ENCODE assay signal across 20 cellular contexts in genomic region chr14:90971687-90972086, GRCh38.
"Had no signal": no experiment of that assay in that cellular context is flagged by ENCODE, and none has a peak within 500 bp of the region (broad histone marks: within the 10 kb centered on the region; RNA-seq: fewer than 3 reads in every experiment).

No MANE protein-coding gene starts in this region.

- H3K27me3 Mint-ChIP-seq: naive B cell; stimulated activated naive B cell treated with anti-CD40 and anti-IgM and Interleukin-4, amounts not matched to agents 10 μg/mL and 1 μg/mL and 100 μg/mL, for 72 hours had no signal

- H3K36me3 Mint-ChIP-seq: natural killer cell, neural progenitor cell had no signal

- ATAC-seq: natural killer cell; psoas muscle; right lobe of liver; stimulated activated naive B cell treated with anti-CD40 and anti-IgM and Interleukin-4, amounts not matched to agents 10 μg/mL and 1 μg/mL and 100 μg/mL, for 72 hours; stimulated activated naive CD8-positive, alpha-beta T cell treated with anti-CD3 and anti-CD28 coated beads, Interleukin-15, Interleukin-2, amounts not matched to agents 100 U/mL and 50 U/mL, for 24 hours had no signal

- H3K9me3 Mint-ChIP-seq: naive B cell; natural killer cell; stimulated activated naive B cell treated with anti-CD40 and anti-IgM and Interleukin-4, amounts not matched to agents 10 μg/mL and 1 μg/mL and 100 μg/mL, for 72 hours had no signal

- H3K4me3 Mint-ChIP-seq: mesothelial cell of epicardium; naive B cell; natural killer cell; nephron progenitor cell; neural progenitor cell; stimulated activated naive B cell treated with anti-CD40 and anti-IgM and Interleukin-4, amounts not matched to agents 10 μg/mL and 1 μg/mL and 100 μg/mL, for 72 hours had no signal

- H3K4me1 Mint-ChIP-seq: nephron progenitor cell, neural progenitor cell had no signal

- DNase-seq: islet precursor cell; left ventricle myocardium inferior; mesendoderm; naive B cell; natural killer cell; nephron progenitor cell; occipital lobe; psoas muscle; right lobe of liver; stimulated activated CD4-positive, alpha-beta T cell treated with anti-CD3 and anti-CD28 coated beads, Interleukin-1b, Interleukin-23, amount 100 ng/mL, for 48 hours; stimulated activated CD4-positive, alpha-beta T cell treated with anti-CD3 and anti-CD28 coated beads, Interleukin-2, amount 100 ng/mL, for 48 hours; stimulated activated naive B cell treated with anti-CD40 and anti-IgM and Interleukin-4, amounts not matched to agents 10 μg/mL and 1 μg/mL and 100 μg/mL, for 72 hours; stimulated activated naive CD8-positive, alpha-beta T cell treated with anti-CD3 and anti-CD28 coated beads, Interleukin-15, Interleukin-2, amounts not matched to agents 100 U/mL and 50 U/mL, for 24 hours; stomach; testis; thyroid gland; transverse colon; upper lobe of left lung had no signal

- H3K27ac Mint-ChIP-seq: mesothelial cell of epicardium; naive B cell; natural killer cell; nephron progenitor cell; neural progenitor cell; stimulated activated naive B cell treated with anti-CD40 and anti-IgM and Interleukin-4, amounts not matched to agents 10 μg/mL and 1 μg/mL and 100 μg/mL, for 72 hours had no signal
